Comparison of ENCODE assay signal across 1 cellular context in the genomic region with DNA sequence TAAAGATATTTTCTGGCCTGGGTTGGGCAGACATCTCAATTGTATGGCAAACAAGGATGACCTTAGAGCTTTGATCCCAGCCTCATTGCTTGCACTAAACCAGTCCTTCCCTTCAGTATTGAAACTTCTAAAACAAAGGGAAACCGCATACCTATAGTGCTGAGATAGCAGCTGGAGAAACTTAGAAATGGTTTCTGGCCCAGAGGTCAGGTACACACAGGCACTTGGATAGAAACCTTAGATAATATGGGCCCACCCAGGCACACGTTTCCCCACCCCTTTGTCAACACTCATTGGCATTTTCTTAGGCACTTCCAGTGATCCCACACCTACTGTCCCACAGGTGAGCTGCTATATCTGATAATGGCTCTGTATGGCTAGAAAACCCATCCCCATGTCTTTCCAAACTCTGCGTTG.
TF ChIP-seq lines count a peak whose summit lies in the region.

No MANE protein-coding gene starts in this region.

TF ChIP-seq in HepG2, 621 proteins besides CTCF, POLR2A, EP300 and RAD21 (continued from another document and continues in another):
- TF ChIP-seq, protein P1, sequence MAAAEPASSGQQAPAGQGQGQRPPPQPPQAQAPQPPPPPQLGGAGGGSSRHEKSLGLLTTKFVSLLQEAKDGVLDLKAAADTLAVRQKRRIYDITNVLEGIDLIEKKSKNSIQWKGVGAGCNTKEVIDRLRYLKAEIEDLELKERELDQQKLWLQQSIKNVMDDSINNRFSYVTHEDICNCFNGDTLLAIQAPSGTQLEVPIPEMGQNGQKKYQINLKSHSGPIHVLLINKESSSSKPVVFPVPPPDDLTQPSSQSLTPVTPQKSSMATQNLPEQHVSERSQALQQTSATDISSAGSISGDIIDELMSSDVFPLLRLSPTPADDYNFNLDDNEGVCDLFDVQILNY (CRISPR knock-in tag; conservative IDR thresholded peaks at IDR 0.05): no peak
- TF ChIP-seq HNRNPUL1 (IDR thresholded peaks at IDR 0.05; ENCODE audit: low read depth, low read length) (no peak), MEIS1 (CRISPR knock-in tag; IDR thresholded peaks at IDR 0.05; ENCODE audit: borderline replicate concordance) (0 out of 2 replicates have a peak, but pooled peaks have one; percentile 53), RFXAP (CRISPR knock-in tag; IDR thresholded peaks at IDR 0.05; ENCODE audit: borderline replicate concordance) (peak; percentile 65; the same call in 1 of the 2 replicates), ZNF12 (CRISPR knock-in tag; IDR thresholded peaks at IDR 0.05) (peak; percentile 25; the same call in 1 of the 2 replicates), SP5 (CRISPR knock-in tag; IDR thresholded peaks at IDR 0.05; ENCODE audit: borderline replicate concordance, low read depth) (peak; percentile 95), ZNF362 (CRISPR knock-in tag; IDR thresholded peaks at IDR 0.05; ENCODE audit: borderline replicate concordance) (peak; percentile 53; the same call in 1 of the 2 replicates), ZNF383 (CRISPR knock-in tag; IDR thresholded peaks at IDR 0.05; ENCODE audit: borderline replicate concordance) (no peak), ZNF124 (CRISPR knock-in tag; IDR thresholded peaks at IDR 0.05) (peak; percentile 36; the same call in 1 of the 2 replicates), ATF7-NPFF (CRISPR knock-in tag; IDR thresholded peaks at IDR 0.05; ENCODE audit: low read depth) (no peak), ZNF720 (CRISPR knock-in tag; IDR thresholded peaks at IDR 0.05) (no peak), ZFYVE20 (CRISPR knock-in tag; IDR thresholded peaks at IDR 0.05; ENCODE audit: borderline replicate concordance, low read depth) (no peak), ZNF576 (CRISPR knock-in tag; IDR thresholded peaks at IDR 0.05) (no peak), NCOR1 (IDR thresholded peaks at IDR 0.05; ENCODE audit: borderline replicate concordance, low read length) (peak; percentile 95), RXRA (CRISPR knock-in tag; IDR thresholded peaks at IDR 0.05) (peak; percentile 85; the same call in 1 of the 2 replicates), TSC22D2 (CRISPR knock-in tag; IDR thresholded peaks at IDR 0.05; ENCODE audit: borderline replicate concordance) (no peak), ZNF484 (CRISPR knock-in tag; IDR thresholded peaks at IDR 0.05; ENCODE audit: borderline replicate concordance, low read depth) (no peak), ZNF335 (CRISPR knock-in tag; IDR thresholded peaks at IDR 0.05) (peak; percentile 18; the same call in 1 of the 2 replicates), ATRX (CRISPR knock-in tag; IDR thresholded peaks at IDR 0.05; ENCODE audit: borderline replicate concordance) (no peak), XRCC5 (optimal IDR thresholded peaks at IDR 0.05; ENCODE audit: low read length) (no peak), SP4 (CRISPR knock-in tag; IDR thresholded peaks at IDR 0.05) (peak; percentile 43; the same call in 1 of the 2 replicates), ZNF292 (CRISPR knock-in tag; IDR thresholded peaks at IDR 0.05; ENCODE audit: borderline replicate concordance, low read depth) (peak; percentile 32; the same call in 1 of the 2 replicates), ATM (IDR thresholded peaks at IDR 0.05; ENCODE audit: borderline replicate concordance) (no peak), SNAPC5 (CRISPR knock-in tag; IDR thresholded peaks at IDR 0.05; ENCODE audit: borderline replicate concordance) (no peak), ZNF678 (CRISPR knock-in tag; IDR thresholded peaks at IDR 0.05) (no peak), REPIN1 (CRISPR knock-in tag; IDR thresholded peaks at IDR 0.05; ENCODE audit: borderline replicate concordance, low read depth) (peak; percentile 81; the same call in 1 of the 2 replicates), RXRB (CRISPR knock-in tag; IDR thresholded peaks at IDR 0.05; ENCODE audit: borderline replicate concordance) (peak; percentile 79), ATF1 (CRISPR knock-in tag; IDR thresholded peaks at IDR 0.05) (peak; percentile 59; the same call in 1 of the 2 replicates), CEBPZ (IDR thresholded peaks at IDR 0.05; ENCODE audit: low read length) (no peak), POGK (CRISPR knock-in tag; conservative IDR thresholded peaks at IDR 0.05) (no peak)
- TF ChIP-seq, protein P2, sequence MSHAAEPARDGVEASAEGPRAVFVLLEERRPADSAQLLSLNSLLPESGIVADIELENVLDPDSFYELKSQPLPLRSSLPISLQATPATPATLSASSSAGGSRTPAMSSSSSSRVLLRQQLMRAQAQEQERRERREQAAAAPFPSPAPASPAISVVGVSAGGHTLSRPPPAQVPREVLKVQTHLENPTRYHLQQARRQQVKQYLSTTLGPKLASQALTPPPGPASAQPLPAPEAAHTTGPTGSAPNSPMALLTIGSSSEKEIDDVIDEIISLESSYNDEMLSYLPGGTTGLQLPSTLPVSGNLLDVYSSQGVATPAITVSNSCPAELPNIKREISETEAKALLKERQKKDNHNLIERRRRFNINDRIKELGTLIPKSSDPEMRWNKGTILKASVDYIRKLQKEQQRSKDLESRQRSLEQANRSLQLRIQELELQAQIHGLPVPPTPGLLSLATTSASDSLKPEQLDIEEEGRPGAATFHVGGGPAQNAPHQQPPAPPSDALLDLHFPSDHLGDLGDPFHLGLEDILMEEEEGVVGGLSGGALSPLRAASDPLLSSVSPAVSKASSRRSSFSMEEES (CRISPR knock-in tag; IDR thresholded peaks at IDR 0.05): 0 out of 2 replicates have a peak, but pooled peaks have one; percentile 13
- TF ChIP-seq, protein P3, sequence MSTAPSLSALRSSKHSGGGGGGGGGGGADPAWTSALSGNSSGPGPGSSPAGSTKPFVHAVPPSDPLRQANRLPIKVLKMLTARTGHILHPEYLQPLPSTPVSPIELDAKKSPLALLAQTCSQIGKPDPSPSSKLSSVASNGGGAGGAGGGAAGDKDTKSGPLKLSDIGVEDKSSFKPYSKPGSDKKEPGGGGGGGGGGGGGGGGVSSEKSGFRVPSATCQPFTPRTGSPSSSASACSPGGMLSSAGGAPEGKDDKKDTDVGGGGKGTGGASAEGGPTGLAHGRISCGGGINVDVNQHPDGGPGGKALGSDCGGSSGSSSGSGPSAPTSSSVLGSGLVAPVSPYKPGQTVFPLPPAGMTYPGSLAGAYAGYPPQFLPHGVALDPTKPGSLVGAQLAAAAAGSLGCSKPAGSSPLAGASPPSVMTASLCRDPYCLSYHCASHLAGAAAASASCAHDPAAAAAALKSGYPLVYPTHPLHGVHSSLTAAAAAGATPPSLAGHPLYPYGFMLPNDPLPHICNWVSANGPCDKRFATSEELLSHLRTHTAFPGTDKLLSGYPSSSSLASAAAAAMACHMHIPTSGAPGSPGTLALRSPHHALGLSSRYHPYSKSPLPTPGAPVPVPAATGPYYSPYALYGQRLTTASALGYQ (CRISPR knock-in tag; IDR thresholded peaks at IDR 0.05): peak; percentile 92
- TF ChIP-seq, protein P4, sequence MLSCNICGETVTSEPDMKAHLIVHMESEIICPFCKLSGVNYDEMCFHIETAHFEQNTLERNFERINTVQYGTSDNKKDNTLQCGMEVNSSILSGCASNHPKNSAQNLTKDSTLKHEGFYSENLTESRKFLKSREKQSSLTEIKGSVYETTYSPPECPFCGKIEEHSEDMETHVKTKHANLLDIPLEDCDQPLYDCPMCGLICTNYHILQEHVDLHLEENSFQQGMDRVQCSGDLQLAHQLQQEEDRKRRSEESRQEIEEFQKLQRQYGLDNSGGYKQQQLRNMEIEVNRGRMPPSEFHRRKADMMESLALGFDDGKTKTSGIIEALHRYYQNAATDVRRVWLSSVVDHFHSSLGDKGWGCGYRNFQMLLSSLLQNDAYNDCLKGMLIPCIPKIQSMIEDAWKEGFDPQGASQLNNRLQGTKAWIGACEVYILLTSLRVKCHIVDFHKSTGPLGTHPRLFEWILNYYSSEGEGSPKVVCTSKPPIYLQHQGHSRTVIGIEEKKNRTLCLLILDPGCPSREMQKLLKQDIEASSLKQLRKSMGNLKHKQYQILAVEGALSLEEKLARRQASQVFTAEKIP (CRISPR knock-in tag; IDR thresholded peaks at IDR 0.05; ENCODE audit: borderline replicate concordance): no peak
- TF ChIP-seq, protein P5, sequence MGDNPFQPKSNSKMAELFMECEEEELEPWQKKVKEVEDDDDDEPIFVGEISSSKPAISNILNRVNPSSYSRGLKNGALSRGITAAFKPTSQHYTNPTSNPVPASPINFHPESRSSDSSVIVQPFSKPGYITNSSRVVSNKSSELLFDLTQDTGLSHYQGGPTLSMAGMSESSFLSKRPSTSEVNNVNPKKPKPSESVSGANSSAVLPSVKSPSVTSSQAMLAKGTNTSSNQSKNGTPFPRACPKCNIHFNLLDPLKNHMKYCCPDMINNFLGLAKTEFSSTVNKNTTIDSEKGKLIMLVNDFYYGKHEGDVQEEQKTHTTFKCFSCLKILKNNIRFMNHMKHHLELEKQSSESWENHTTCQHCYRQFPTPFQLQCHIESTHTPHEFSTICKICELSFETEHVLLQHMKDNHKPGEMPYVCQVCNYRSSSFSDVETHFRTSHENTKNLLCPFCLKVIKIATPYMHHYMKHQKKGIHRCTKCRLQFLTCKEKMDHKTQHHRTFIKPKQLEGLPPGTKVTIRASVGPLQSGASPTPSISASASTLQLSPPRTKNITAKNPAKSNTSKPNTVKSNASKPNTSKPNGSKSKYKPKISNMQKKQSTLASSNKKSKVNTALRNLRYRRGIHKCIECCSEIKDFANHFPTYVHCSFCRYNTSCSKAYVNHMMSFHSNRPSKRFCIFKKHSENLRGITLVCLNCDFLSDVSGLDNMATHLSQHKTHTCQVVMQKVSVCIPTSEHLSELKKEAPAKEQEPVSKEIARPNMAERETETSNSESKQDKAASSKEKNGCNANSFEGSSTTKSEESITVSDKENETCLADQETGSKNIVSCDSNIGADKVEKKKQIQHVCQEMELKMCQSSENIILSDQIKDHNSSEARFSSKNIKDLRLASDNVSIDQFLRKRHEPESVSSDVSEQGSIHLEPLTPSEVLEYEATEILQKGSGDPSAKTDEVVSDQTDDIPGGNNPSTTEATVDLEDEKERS (CRISPR knock-in tag; IDR thresholded peaks at IDR 0.05): no peak
- TF ChIP-seq, protein P6, sequence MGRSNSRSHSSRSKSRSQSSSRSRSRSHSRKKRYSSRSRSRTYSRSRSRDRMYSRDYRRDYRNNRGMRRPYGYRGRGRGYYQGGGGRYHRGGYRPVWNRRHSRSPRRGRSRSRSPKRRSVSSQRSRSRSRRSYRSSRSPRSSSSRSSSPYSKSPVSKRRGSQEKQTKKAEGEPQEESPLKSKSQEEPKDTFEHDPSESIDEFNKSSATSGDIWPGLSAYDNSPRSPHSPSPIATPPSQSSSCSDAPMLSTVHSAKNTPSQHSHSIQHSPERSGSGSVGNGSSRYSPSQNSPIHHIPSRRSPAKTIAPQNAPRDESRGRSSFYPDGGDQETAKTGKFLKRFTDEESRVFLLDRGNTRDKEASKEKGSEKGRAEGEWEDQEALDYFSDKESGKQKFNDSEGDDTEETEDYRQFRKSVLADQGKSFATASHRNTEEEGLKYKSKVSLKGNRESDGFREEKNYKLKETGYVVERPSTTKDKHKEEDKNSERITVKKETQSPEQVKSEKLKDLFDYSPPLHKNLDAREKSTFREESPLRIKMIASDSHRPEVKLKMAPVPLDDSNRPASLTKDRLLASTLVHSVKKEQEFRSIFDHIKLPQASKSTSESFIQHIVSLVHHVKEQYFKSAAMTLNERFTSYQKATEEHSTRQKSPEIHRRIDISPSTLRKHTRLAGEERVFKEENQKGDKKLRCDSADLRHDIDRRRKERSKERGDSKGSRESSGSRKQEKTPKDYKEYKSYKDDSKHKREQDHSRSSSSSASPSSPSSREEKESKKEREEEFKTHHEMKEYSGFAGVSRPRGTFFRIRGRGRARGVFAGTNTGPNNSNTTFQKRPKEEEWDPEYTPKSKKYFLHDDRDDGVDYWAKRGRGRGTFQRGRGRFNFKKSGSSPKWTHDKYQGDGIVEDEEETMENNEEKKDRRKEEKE (IDR thresholded peaks at IDR 0.05): no peak
